1 cellular context compared by ENCODE assay signal in genomic region chr6:169641461-169642085, GRCh38.
TF ChIP-seq lines count a peak whose summit lies in the region.

No MANE protein-coding gene starts in this region.

TF ChIP-seq in SK-N-SH, 30 proteins besides CTCF, POLR2A, EP300 and RAD21:
- TF ChIP-seq ZBTB33 (IDR thresholded peaks at IDR 0.05; ENCODE audit: borderline replicate concordance, low read depth) (no peak), SIN3A (IDR thresholded peaks at IDR 0.05; ENCODE audit: borderline replicate concordance, low read depth, low read length) (no peak), IRF3 (IDR thresholded peaks at IDR 0.05; ENCODE audit: low read depth, low read length) (no peak), FOXJ3 (CRISPR knock-in tag; IDR thresholded peaks at IDR 0.05) (no peak), SMC3 (IDR thresholded peaks at IDR 0.05; ENCODE audit: low read depth, low read length) (no peak), RCOR1 (IDR thresholded peaks at IDR 0.05; ENCODE audit: low read length) (no peak), MEF2A (IDR thresholded peaks at IDR 0.05; ENCODE audit: borderline replicate concordance, low read depth) (no peak), GATA2 (CRISPR knock-in tag; IDR thresholded peaks at IDR 0.05) (no peak), TEAD4 (IDR thresholded peaks at IDR 0.05; ENCODE audit: borderline replicate concordance, insufficient read depth) (no peak), FOSL2 (IDR thresholded peaks at IDR 0.05; ENCODE audit: borderline replicate concordance, low read depth) (no peak), RXRA (IDR thresholded peaks at IDR 0.05; ENCODE audit: borderline replicate concordance, low read depth) (no peak), TAF1 (IDR thresholded peaks at IDR 0.05; ENCODE audit: borderline replicate concordance, low read depth, low read length) (no peak), USF2 (IDR thresholded peaks at IDR 0.05; ENCODE audit: borderline replicate concordance, low read depth, low read length) (no peak), USF1 (IDR thresholded peaks at IDR 0.05; ENCODE audit: borderline replicate concordance, low read depth) (no peak), TCF12 (IDR thresholded peaks at IDR 0.05) (no peak), EZH2phosphoT487 (IDR thresholded peaks at IDR 0.05; ENCODE audit: borderline replicate concordance, low read depth) (no peak), REST (IDR thresholded peaks at IDR 0.05; ENCODE audit: low read depth, low read length) (no peak)
TF ChIP-seq in SK-N-SH: peak in this region for 0.
